ENCODE assay signal across 18 cellular contexts in genomic region chr9:122115176-122116035, GRCh38.
"Had no signal": no experiment of that assay in that cellular context is flagged by ENCODE, and none has a peak within 500 bp of the region (broad histone marks: within the 10 kb centered on the region; RNA-seq: fewer than 3 reads in every experiment).

No MANE protein-coding gene starts in this region.

- H3K27me3 ChIP-seq: esophagus muscularis mucosa, right atrium auricular region had no signal

- H3K27ac ChIP-seq: brain microvascular endothelial cell, coronary artery, esophagus muscularis mucosa, hepatocyte, left ventricle myocardium inferior, right atrium auricular region, skin epidermis, tibial artery had no signal

- H3K4me1 ChIP-seq: esophagus muscularis mucosa, left ventricle myocardium inferior, right atrium auricular region, tibial artery had no signal

- ATAC-seq: natural killer cell had no signal

- H3K79me2 ChIP-seq: hepatocyte had no signal

- H3K4me2 ChIP-seq: hepatocyte had no signal

- H3K4me3 ChIP-seq: coronary artery, esophagus muscularis mucosa, hepatocyte, left ventricle myocardium inferior, right atrium auricular region, skin epidermis, tibial artery had no signal

- DNase-seq: activated CD4-positive, alpha-beta memory T cell treated with anti-CD3 and anti-CD28 coated beads, Interleukin-2, amount 10 ng/mL, durations not matched to agents 7 days and 5 days; activated CD4-positive, alpha-beta T cell treated with anti-CD3 and anti-CD28 coated beads for 4 hours; activated gamma-delta T cell; activated T-cell treated with anti-CD3 and anti-CD28 coated beads, Interleukin-2, amount 50 U/mL, for 24 hours; brain microvascular endothelial cell; left ventricle myocardium inferior; natural killer cell; occipital lobe; stimulated activated CD4-positive, alpha-beta T cell treated with anti-CD3 and anti-CD28 coated beads, Interleukin-15, amount 100 ng/mL, for 24 hours; stimulated activated CD4-positive, alpha-beta T cell treated with anti-CD3 and anti-CD28 coated beads, Interleukin-4, amount 100 ng/mL, for 24 hours; stimulated activated naive CD4-positive, alpha-beta T cell; tibial artery had no signal

- FAIRE-seq: TTC549 had no signal

- H3K36me3 ChIP-seq: brain microvascular endothelial cell, esophagus muscularis mucosa, left ventricle myocardium inferior, right atrium auricular region, tibial artery had no signal
